13 cellular contexts compared by ENCODE assay signal in the genomic region with DNA sequence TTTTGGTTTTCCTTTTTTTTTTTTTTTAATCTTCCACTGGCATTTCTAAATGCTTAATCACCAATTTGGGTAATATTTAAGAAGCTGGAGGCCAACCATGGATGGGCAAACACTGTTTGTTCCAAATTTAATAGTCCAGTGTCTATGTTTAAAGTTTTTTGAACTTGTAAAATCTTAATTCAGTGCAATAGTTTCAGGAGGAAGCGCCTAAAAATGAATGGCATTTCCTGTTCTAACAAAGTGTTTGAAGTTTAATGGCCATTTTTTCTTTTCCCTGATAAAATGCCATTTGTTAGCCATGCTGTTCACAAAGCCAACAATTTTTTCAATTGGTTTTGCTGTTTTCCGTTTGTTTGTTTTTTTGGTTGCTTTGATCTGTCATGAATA.
"Had no signal": no experiment of that assay in that cellular context is flagged by ENCODE, and none has a peak within 500 bp of the region (broad histone marks: within the 10 kb centered on the region; RNA-seq: fewer than 3 reads in every experiment).

No MANE protein-coding gene starts in this region.

- H3K9me3 Mint-ChIP-seq: activated CD4-positive, alpha-beta T cell treated with anti-CD3 and anti-CD28 coated beads, Interleukin-2, amount 10 ng/mL, durations not matched to agents 7 days and 5 days; activated naive CD8-positive, alpha-beta T cell treated with anti-CD3 and anti-CD28 coated beads, Interleukin-2, amount 10 ng/mL, durations not matched to agents 7 days and 5 days; brain; central memory CD8-positive, alpha-beta T cell; T-helper 2 cell treated with Interferon-gamma antibody and Interleukin-4, amounts not matched to agents 5 μg/mL and 100 μg/mL, for 36 hours had no signal

- H3K27me3 Mint-ChIP-seq: activated CD4-positive, alpha-beta T cell treated with anti-CD3 and anti-CD28 coated beads, Interleukin-2, amount 10 ng/mL, durations not matched to agents 7 days and 5 days; brain; stimulated activated memory B cell treated with anti-CD40 and anti-IgM and Interleukin-4, amounts not matched to agents 10 μg/mL and 1 μg/mL and 100 μg/mL, for 72 hours had no signal

- DNase-seq: activated CD4-positive, alpha-beta T cell treated with anti-CD3 and anti-CD28 coated beads, Interleukin-2, amount 10 ng/mL, durations not matched to agents 7 days and 5 days; activated CD8-positive, alpha-beta memory T cell treated with anti-CD3 and anti-CD28 coated beads, Interleukin-2, amount 50 U/mL, for 48 hours; activated naive CD8-positive, alpha-beta T cell treated with anti-CD3 and anti-CD28 coated beads, Interleukin-2, amount 10 ng/mL, durations not matched to agents 7 days and 5 days; cortex of kidney; effector CD8-positive, alpha-beta T cell; mammary epithelial cell; stimulated activated CD4-positive, alpha-beta T cell treated with anti-CD3 and anti-CD28 coated beads, Interleukin-2, amount 100 ng/mL, for 48 hours had no signal

- H3K36me3 Mint-ChIP-seq: activated naive CD8-positive, alpha-beta T cell treated with anti-CD3 and anti-CD28 coated beads, Interleukin-2, amount 10 ng/mL, durations not matched to agents 7 days and 5 days; brain; stimulated activated memory B cell treated with anti-CD40 and anti-IgM and Interleukin-4, amounts not matched to agents 10 μg/mL and 1 μg/mL and 100 μg/mL, for 72 hours had no signal

- ATAC-seq: left lobe of liver; stimulated activated memory B cell treated with anti-CD40 and anti-IgM and Interleukin-4, amounts not matched to agents 10 μg/mL and 1 μg/mL and 100 μg/mL, for 72 hours had no signal

- H3K4me1 Mint-ChIP-seq: activated CD4-positive, alpha-beta T cell treated with anti-CD3 and anti-CD28 coated beads, Interleukin-2, amount 10 ng/mL, durations not matched to agents 7 days and 5 days; activated naive CD8-positive, alpha-beta T cell treated with anti-CD3 and anti-CD28 coated beads, Interleukin-2, amount 10 ng/mL, durations not matched to agents 7 days and 5 days; brain; central memory CD8-positive, alpha-beta T cell had no signal

- H3K4me3 Mint-ChIP-seq: activated CD4-positive, alpha-beta T cell treated with anti-CD3 and anti-CD28 coated beads, Interleukin-2, amount 10 ng/mL, durations not matched to agents 7 days and 5 days; activated naive CD8-positive, alpha-beta T cell treated with anti-CD3 and anti-CD28 coated beads, Interleukin-2, amount 10 ng/mL, durations not matched to agents 7 days and 5 days; brain; central memory CD8-positive, alpha-beta T cell; neural crest cell; stimulated activated memory B cell treated with anti-CD40 and anti-IgM and Interleukin-4, amounts not matched to agents 10 μg/mL and 1 μg/mL and 100 μg/mL, for 72 hours; T-helper 2 cell treated with Interferon-gamma antibody and Interleukin-4, amounts not matched to agents 5 μg/mL and 100 μg/mL, for 36 hours had no signal

- H3K27ac Mint-ChIP-seq: activated CD4-positive, alpha-beta T cell treated with anti-CD3 and anti-CD28 coated beads, Interleukin-2, amount 10 ng/mL, durations not matched to agents 7 days and 5 days; activated naive CD8-positive, alpha-beta T cell treated with anti-CD3 and anti-CD28 coated beads, Interleukin-2, amount 10 ng/mL, durations not matched to agents 7 days and 5 days; brain; T-helper 2 cell treated with Interferon-gamma antibody and Interleukin-4, amounts not matched to agents 5 μg/mL and 100 μg/mL, for 36 hours had no signal
